In the genomic region with DNA sequence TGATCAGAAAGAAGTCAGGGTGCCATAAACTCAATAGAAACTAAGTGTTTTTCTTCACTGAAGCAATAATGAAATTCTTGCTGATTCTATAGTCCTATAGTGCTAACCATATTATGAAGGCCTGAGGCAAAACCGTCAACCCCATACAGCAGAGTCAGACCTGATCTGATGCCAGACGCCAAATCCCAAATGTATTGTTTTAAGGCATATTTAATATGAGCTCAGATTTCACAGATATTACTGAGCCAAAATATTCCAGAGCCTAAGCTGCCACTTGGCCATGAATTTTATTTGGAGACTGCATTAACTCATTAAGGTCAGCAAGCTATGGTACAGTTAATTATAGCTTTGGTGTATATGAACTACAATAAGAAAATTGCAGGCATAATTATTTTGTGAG, we compare ENCODE assay signal across 15 cellular contexts. TPM values are rescaled to one million over a fixed set of nuclear protein-coding genes. Genes with fewer than 3 reads are reported as not detected.
A peak's percentile ranks its signal among the peaks of the same experiment; 100 is the strongest.
DNase-seq lines count a peak whose midpoint lies in the region; ATAC-seq and TF ChIP-seq lines count a peak whose summit lies in the region.
"Had no signal": no experiment of that assay in that cellular context is flagged by ENCODE, and none has a peak within 500 bp of the region (broad histone marks: within the 10 kb centered on the region; RNA-seq: fewer than 3 reads in every experiment).

No MANE protein-coding gene starts in this region.

- DNase-seq in SK-N-SH (peak; percentile 16), NCI-H146 treated with DMSO at 0.1 percent for 48 hours (lab: John Stamatoyannopoulos, UW; ENCODE audit: unreplicated experiment) (peak; percentile 14), NCI-H69 (lab: John Stamatoyannopoulos, UW) (peak; percentile 98)
- DNase-seq: EL; MM.1S; NCI-H1092 treated with DMSO at 0.1 percent for 48 hours; NCI-H2107; NCI-H510A; NK-92 treated with Interleukin-12 subunit alpha and Interleukin-12 subunit beta, amount 100 ng/mL, for 24 hours had no signal

- no peak overlapping the region for H2AFZ ChIP-seq in SK-N-SH (ENCODE audit: low read depth)

- H3K4me1 ChIP-seq in SK-N-SH (ENCODE audit: control insufficient read depth in 1 of 2, insufficient read depth in 2 of 2, low read depth in 1 of 2, low read length in 1 of 2) = peaks cover 0 to 10% of the 10 kb centered on the region in 2 experiments; a peak in 3 of 4 replicates
- H3K4me1 ChIP-seq: A549 had no signal

- WGBS in SK-N-SH (ENCODE audit: low lambda C conversion rate) = 73% methylated on average over 2 of the region's 2 CpGs

- no peaks in the 10 kb centered on the region for H3K79me2 ChIP-seq in SK-N-SH (ENCODE audit: insufficient read depth)

- no peak for TF ChIP-seq EP300 in SK-N-SH (IDR thresholded peaks at IDR 0.05; ENCODE audit: borderline replicate concordance in 1 of 2, low read depth in 1 of 2, low read length in 1 of 2)

- POLR2A ChIA-PET in SK-N-SH (lab: Yijun Ruan, JAX) = no interaction called here

- no peak for TF ChIP-seq RAD21 in SK-N-SH (IDR thresholded peaks at IDR 0.05; ENCODE audit: low read length)

- CTCF ChIA-PET in SK-N-SH (lab: Yijun Ruan, JAX) = interaction anchor here (1.0 to 1.8 kb wide), 5 partner anchors 10 to 54 kb away, joined by 3 to 4 read pairs (median 4); no protein-coding TSS in a partner anchor

- no peaks in the 10 kb centered on the region for H4K20me1 ChIP-seq in SK-N-SH (ENCODE audit: insufficient read depth)

- no peak overlapping the region for H3K4me2 ChIP-seq in SK-N-SH
- H3K4me2 ChIP-seq: A549 had no signal

- H3K36me3 ChIP-seq in SK-N-SH (replicated peaks in 1 of 2; ENCODE audit: control insufficient read depth in 1 of 2, insufficient read depth in 2 of 2, low read length in 1 of 2) = no peaks in the 10 kb centered on the region

- no peak for ATAC-seq in SK-N-SH treated with all-trans-retinoic acid at 6 μM for 48 hours
- ATAC-seq in GM21515 (IDR thresholded peaks at IDR 0.05; ENCODE audit: unreplicated experiment) = no peak
- no peak for ATAC-seq in HG02840 (IDR thresholded peaks at IDR 0.05; ENCODE audit: low FRiP score, unreplicated experiment)
- ATAC-seq in HG02938 (IDR thresholded peaks at IDR 0.05; ENCODE audit: unreplicated experiment) = no peak
- ATAC-seq: A549 had no signal

- H3K9me3 ChIP-seq in SK-N-SH = no peaks in the 10 kb centered on the region
- H3K9me3 ChIP-seq: A549 had no signal

- H3K27me3 ChIP-seq in SK-N-SH (ENCODE audit: insufficient read depth) = no peaks in the 10 kb centered on the region

- no peak for TF ChIP-seq CTCF in SK-N-SH (IDR thresholded peaks at IDR 0.05)

- peak overlapping the region in 1 of 2 experiments; percentile 62; a peak in 1 of 4 replicates for H3K27ac ChIP-seq in SK-N-SH (ENCODE audit: low read depth in 2 of 2, low read length in 1 of 2)
- H3K27ac ChIP-seq: A549, C4-2B had no signal

- H3F3A ChIP-seq in SK-N-SH (replicated peaks; ENCODE audit: insufficient read depth) = no peaks in the 10 kb centered on the region

- no peak overlapping the region for H3K4me3 ChIP-seq in SK-N-SH (ENCODE audit: low read depth in 2 of 2, low read length in 1 of 2)
- H3K4me3 ChIP-seq: A549 had no signal

- no peak overlapping the region for H3K9ac ChIP-seq in SK-N-SH

- no peaks in the 10 kb centered on the region for H3K9me2 ChIP-seq in SK-N-SH

TF ChIP-seq in SK-N-SH, 30 proteins besides CTCF, POLR2A, EP300 and RAD21 (continues in another document):
- TF ChIP-seq EZH2phosphoT487 (IDR thresholded peaks at IDR 0.05; ENCODE audit: borderline replicate concordance, low read depth) (no peak), YY1 (IDR thresholded peaks at IDR 0.05; ENCODE audit: low read depth) (no peak), MXI1 (IDR thresholded peaks at IDR 0.05; ENCODE audit: low read depth, low read length) (no peak), RCOR1 (IDR thresholded peaks at IDR 0.05; ENCODE audit: low read length) (peak; percentile 29; the same call in 1 of the 2 replicates), SMC3 (IDR thresholded peaks at IDR 0.05; ENCODE audit: low read depth, low read length) (no peak), RFX5 (IDR thresholded peaks at IDR 0.05; ENCODE audit: low read length) (no peak), TCF12 (IDR thresholded peaks at IDR 0.05) (no peak), GATA2 (CRISPR knock-in tag; IDR thresholded peaks at IDR 0.05) (peak; percentile 64; the same call in 1 of the 2 replicates), FOSL2 (IDR thresholded peaks at IDR 0.05; ENCODE audit: borderline replicate concordance, low read depth) (no peak)
- TF ChIP-seq, protein P1, sequence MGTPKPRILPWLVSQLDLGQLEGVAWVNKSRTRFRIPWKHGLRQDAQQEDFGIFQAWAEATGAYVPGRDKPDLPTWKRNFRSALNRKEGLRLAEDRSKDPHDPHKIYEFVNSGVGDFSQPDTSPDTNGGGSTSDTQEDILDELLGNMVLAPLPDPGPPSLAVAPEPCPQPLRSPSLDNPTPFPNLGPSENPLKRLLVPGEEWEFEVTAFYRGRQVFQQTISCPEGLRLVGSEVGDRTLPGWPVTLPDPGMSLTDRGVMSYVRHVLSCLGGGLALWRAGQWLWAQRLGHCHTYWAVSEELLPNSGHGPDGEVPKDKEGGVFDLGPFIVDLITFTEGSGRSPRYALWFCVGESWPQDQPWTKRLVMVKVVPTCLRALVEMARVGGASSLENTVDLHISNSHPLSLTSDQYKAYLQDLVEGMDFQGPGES (IDR thresholded peaks at IDR 0.05; ENCODE audit: low read depth, low read length) = no peak
- TF ChIP-seq, protein P2, sequence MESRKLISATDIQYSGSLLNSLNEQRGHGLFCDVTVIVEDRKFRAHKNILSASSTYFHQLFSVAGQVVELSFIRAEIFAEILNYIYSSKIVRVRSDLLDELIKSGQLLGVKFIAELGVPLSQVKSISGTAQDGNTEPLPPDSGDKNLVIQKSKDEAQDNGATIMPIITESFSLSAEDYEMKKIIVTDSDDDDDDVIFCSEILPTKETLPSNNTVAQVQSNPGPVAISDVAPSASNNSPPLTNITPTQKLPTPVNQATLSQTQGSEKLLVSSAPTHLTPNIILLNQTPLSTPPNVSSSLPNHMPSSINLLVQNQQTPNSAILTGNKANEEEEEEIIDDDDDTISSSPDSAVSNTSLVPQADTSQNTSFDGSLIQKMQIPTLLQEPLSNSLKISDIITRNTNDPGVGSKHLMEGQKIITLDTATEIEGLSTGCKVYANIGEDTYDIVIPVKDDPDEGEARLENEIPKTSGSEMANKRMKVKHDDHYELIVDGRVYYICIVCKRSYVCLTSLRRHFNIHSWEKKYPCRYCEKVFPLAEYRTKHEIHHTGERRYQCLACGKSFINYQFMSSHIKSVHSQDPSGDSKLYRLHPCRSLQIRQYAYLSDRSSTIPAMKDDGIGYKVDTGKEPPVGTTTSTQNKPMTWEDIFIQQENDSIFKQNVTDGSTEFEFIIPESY (IDR thresholded peaks at IDR 0.05; ENCODE audit: borderline replicate concordance, low read depth) = no peak

TF ChIP-seq in SK-N-SH treated with all-trans-retinoic acid at 6 μM for 48 hours, 23 proteins besides CTCF, POLR2A, EP300 and RAD21:
- TF ChIP-seq, protein P3, sequence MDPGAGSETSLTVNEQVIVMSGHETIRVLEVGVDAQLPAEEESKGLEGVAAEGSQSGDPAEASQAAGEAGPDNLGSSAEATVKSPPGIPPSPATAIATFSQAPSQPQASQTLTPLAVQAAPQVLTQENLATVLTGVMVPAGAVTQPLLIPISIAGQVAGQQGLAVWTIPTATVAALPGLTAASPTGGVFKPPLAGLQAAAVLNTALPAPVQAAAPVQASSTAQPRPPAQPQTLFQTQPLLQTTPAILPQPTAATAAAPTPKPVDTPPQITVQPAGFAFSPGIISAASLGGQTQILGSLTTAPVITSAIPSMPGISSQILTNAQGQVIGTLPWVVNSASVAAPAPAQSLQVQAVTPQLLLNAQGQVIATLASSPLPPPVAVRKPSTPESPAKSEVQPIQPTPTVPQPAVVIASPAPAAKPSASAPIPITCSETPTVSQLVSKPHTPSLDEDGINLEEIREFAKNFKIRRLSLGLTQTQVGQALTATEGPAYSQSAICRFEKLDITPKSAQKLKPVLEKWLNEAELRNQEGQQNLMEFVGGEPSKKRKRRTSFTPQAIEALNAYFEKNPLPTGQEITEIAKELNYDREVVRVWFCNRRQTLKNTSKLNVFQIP (CRISPR knock-in tag; IDR thresholded peaks at IDR 0.05; ENCODE audit: borderline replicate concordance, low read depth) = no peak
- TF ChIP-seq ZC3H10 (CRISPR knock-in tag; IDR thresholded peaks at IDR 0.05) = no peak

RNA-seq across cellular contexts. Expression of a gene that starts 53.4 kb away (rescaled TPM):
- 0.02 TPM in 1 of 2 replicates, not detected in the other for polyA plus RNA-seq in SK-N-SH (2012; rRNA removed)
- polyA plus RNA-seq in SK-N-SH (2012; cell fraction: cytosol; rRNA removed) = not detected in 2 replicates
- 0.01 and 0.04 TPM in 2 replicates for polyA plus RNA-seq in SK-N-SH (2012; cell fraction: nucleus; rRNA removed)
- polyA plus RNA-seq: A549 had no signal

Comparison
In these comparisons a context has a peak if more than half of its experiments do, and no peak if none do; other contexts are left out.
1. DNase-seq: peak in every context shown above with its lines; median percentile 98 in NCI-H69; 16 in SK-N-SH; 14 in NCI-H146 treated with DMSO at 0.1 percent for 48 hours.